8 cellular contexts compared by ENCODE assay signal in the genomic region with DNA sequence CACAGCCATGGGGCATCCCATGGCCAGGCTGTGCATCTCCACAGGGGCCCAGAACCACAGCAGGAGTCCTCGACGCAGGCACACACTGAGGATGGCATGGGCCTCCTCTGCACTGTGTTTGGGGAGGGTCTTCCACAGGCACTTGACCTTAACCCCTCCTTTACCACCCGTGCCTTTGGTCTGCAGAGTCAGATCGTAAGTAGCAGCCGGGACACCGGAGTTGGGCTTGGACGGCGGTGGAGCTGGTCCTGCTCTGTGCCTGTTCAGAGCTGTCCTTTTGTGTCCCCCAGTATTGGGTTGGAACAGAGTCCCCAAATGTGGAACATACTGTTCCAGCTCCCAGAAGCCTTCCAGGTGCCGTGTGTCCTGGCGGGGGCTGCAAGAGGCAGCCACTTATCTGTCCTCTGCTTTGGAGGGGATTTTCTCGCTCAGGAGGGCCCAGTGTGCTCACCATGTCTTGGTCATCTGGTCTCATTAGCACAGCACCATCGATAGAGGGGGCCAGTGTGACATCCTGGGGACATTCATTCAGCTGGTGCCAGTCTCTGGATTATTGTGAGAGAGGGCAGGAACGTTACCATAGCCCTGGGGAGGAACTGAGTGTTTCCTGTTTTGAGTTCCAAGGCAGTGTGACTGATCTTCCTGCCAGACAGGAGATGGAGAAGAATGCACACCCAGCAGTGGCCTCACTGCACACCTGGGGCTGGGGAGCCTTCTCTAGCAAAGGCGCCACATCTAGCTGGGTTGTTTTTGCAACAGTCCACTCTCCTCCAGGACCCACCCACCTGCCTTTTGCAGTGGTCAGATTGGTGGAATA. TPM values are rescaled to one million over a fixed set of nuclear protein-coding genes. Genes with fewer than 3 reads are reported as not detected.
A peak's percentile ranks its signal among the peaks of the same experiment; 100 is the strongest.
DNase-seq lines count a peak whose midpoint lies in the region; ATAC-seq and TF ChIP-seq lines count a peak whose summit lies in the region.

No MANE protein-coding gene starts in this region.

- peak in 1 of 2 donors; percentile 42 for TF ChIP-seq POLR2A in Peyer's patch (IDR thresholded peaks at IDR 0.05)

- no peak for ATAC-seq in HG02981 (IDR thresholded peaks at IDR 0.05; ENCODE audit: unreplicated experiment)

- H3K9me3 ChIP-seq in Peyer's patch (no peaks in the 10 kb centered on the region), right atrium auricular region (no peaks in the 10 kb centered on the region)

- TF ChIP-seq CTCF in Peyer's patch (IDR thresholded peaks at IDR 0.05) (peak; percentile 40 to 84 (median 64)), right atrium auricular region (IDR thresholded peaks at IDR 0.05) (peak; percentile 54 to 81)

- H3K27me3 ChIP-seq in Peyer's patch (no peaks in the 10 kb centered on the region), right atrium auricular region (peaks cover 0 to 4% of the 10 kb centered on the region in 2 donors)

- peaks cover 0 to under 1% (median 0%) of the 10 kb centered on the region in 3 donors for H3K36me3 ChIP-seq in Peyer's patch
- peaks cover 6% of the 10 kb centered on the region for H3K36me3 ChIP-seq in right atrium auricular region

- peaks cover 9 to 55% (median 44%) of the 10 kb centered on the region in 4 donors for H3K4me1 ChIP-seq in Peyer's patch
- peaks cover 0 to 63% of the 10 kb centered on the region in 2 donors for H3K4me1 ChIP-seq in right atrium auricular region

- H3K27ac ChIP-seq in Peyer's patch (peak overlapping the region in 3 of 4 donors; percentile 38 to 95 (median 74)), right atrium auricular region (peak overlapping the region; percentile 38 to 96)

- H3K4me3 ChIP-seq in Peyer's patch, result no peak overlapping the region
- H3K4me3 ChIP-seq in right atrium auricular region, result no peak overlapping the region

- peak; percentile 24 for DNase-seq in NCI-H1436 (lab: John Stamatoyannopoulos, UW)
- no peak for DNase-seq in NCI-H1436 treated with DMSO at 0.1 percent for 48 hours (lab: John Stamatoyannopoulos, UW)
- peak; percentile 68 for DNase-seq in HPDE6-E6E7 (ENCODE audit: extremely low spot score)
- peak; percentile 73 to 93 (median 87) for DNase-seq in Peyer's patch
- peak in 47 of 56 donors; percentile 8 to 85 (median 51) for DNase-seq in amygdala (lab: John Stamatoyannopoulos, UW)
- DNase-seq in right atrium auricular region (ENCODE audit: low spot score), result peak; percentile 89
- DNase-seq in stimulated activated CD4-positive, alpha-beta T cell treated with anti-CD3 and anti-CD28 coated beads, Interleukin-2, amount 100 ng/mL, for 24 hours, result peak; percentile 55 to 57

RNA-seq across cellular contexts. Expression of a gene that starts 12.4 kb away (rescaled TPM):
- total RNA-seq in Peyer's patch, result 10 to 100 TPM; 33.3 to 52.0 (median 41.1) TPM
- total RNA-seq in right atrium auricular region, result 10 to 100 TPM; 16.1 to 28.5 TPM

RNA-seq across cellular contexts. Expression of a gene that starts 12.6 kb away (rescaled TPM):
- total RNA-seq in Peyer's patch, result 10 to 100 TPM; 17.3 to 25.5 (median 22.1) TPM
- total RNA-seq in right atrium auricular region, result 10 to 100 TPM; 19.7 to 19.8 TPM

RNA-seq across cellular contexts. Expression of a gene that starts 29.8 kb away (rescaled TPM):
- total RNA-seq in Peyer's patch, result 100 to 1,000 TPM in 2 of 4 donors, 10 to 100 TPM in 2; 66.2 to 142 (median 105) TPM
- 10 to 100 TPM; 64.5 to 66.9 TPM for total RNA-seq in right atrium auricular region
